20 cellular contexts compared by ENCODE assay signal in genomic region chr6:69391106-69391505, GRCh38.
DNase-seq lines count a peak whose midpoint lies in the region; ATAC-seq and TF ChIP-seq lines count a peak whose summit lies in the region.
"Had no signal": no experiment of that assay in that cellular context is flagged by ENCODE, and none has a peak within 500 bp of the region (broad histone marks: within the 10 kb centered on the region; RNA-seq: fewer than 3 reads in every experiment).

No MANE protein-coding gene starts in this region.

- no peak for DNase-seq in activated CD8-positive, alpha-beta T cell treated with anti-CD3 and anti-CD28 coated beads, Interleukin-2, amount 10 ng/mL, durations not matched to agents 7 days and 5 days
- no peak for DNase-seq in activated CD8-positive, alpha-beta T cell treated with anti-CD3 and anti-CD28 coated beads for 36 hours
- peak; percentile 54 for DNase-seq in astrocyte of the hippocampus (ENCODE audit: low read depth, low spot score)
- peak; percentile 19 for DNase-seq in mesenchymal stem cell
- DNase-seq in AG08396 (ENCODE audit: low spot score): no peak
- DNase-seq in NCI-H2081 (lab: John Stamatoyannopoulos, UW): no peak
- DNase-seq: CD4-positive, alpha-beta memory T cell; DMS153; DMS79; GF-D8; KBM-7 had no signal

- H4K91ac ChIP-seq in mesenchymal stem cell (ENCODE audit: low read length): no peak overlapping the region

- TF ChIP-seq CTCF in activated CD8-positive, alpha-beta T cell treated with anti-CD3 and anti-CD28 coated beads for 36 hours (IDR thresholded peaks at IDR 0.05): no peak

- ATAC-seq in activated CD8-positive, alpha-beta T cell treated with anti-CD3 and anti-CD28 coated beads, Interleukin-2, amount 10 ng/mL, durations not matched to agents 7 days and 5 days: no peak
- no peak for ATAC-seq in activated CD8-positive, alpha-beta T cell treated with anti-CD3 and anti-CD28 coated beads for 36 hours
- ATAC-seq in GM21447 (IDR thresholded peaks at IDR 0.05; ENCODE audit: unreplicated experiment): no peak
- ATAC-seq: A549, HepG2 had no signal

- POLR2A ChIA-PET in activated CD8-positive, alpha-beta T cell treated with anti-CD3 and anti-CD28 coated beads, Interleukin-2, amount 10 ng/mL, durations not matched to agents 7 days and 5 days (lab: Charles Lee): no interaction called here
- POLR2A ChIA-PET in activated CD8-positive, alpha-beta T cell treated with anti-CD3 and anti-CD28 coated beads for 36 hours (lab: Charles Lee): interaction anchor here (0.6 kb wide), 1 partner anchor 622 kb away, joined by 3 read pairs; no protein-coding TSS in a partner anchor

- H3K79me1 ChIP-seq in mesenchymal stem cell (replicated peaks; ENCODE audit: low read length, poor library complexity, severe bottlenecking): no peaks in the 10 kb centered on the region

- H3K36me3 Mint-ChIP-seq in activated CD8-positive, alpha-beta T cell treated with anti-CD3 and anti-CD28 coated beads, Interleukin-2, amount 10 ng/mL, durations not matched to agents 7 days and 5 days (ENCODE audit: low read depth): no peaks in the 10 kb centered on the region
- no peaks in the 10 kb centered on the region for H3K36me3 Mint-ChIP-seq in activated CD8-positive, alpha-beta T cell treated with anti-CD3 and anti-CD28 coated beads for 36 hours (ENCODE audit: low read depth)
- H3K36me3 Mint-ChIP-seq: CD14-positive monocyte; CD4-positive, alpha-beta memory T cell; IgD-negative memory B cell had no signal

- CTCF ChIA-PET in activated CD8-positive, alpha-beta T cell treated with anti-CD3 and anti-CD28 coated beads, Interleukin-2, amount 10 ng/mL, durations not matched to agents 7 days and 5 days (lab: Charles Lee): no interaction called here
- CTCF ChIA-PET in activated CD8-positive, alpha-beta T cell treated with anti-CD3 and anti-CD28 coated beads for 36 hours (lab: Charles Lee): no interaction called here

- H3K9me3 ChIP-seq in mesenchymal stem cell (ENCODE audit: control insufficient read depth, low read length): no peaks in the 10 kb centered on the region
- H3K9me3 ChIP-seq: A549, BLaER1, HAP-1 had no signal

- intact Hi-C loops in activated CD8-positive, alpha-beta T cell treated with anti-CD3 and anti-CD28 coated beads for 36 hours (cut with micrococcal nuclease): no loop called here

- H2BK12ac ChIP-seq in mesenchymal stem cell (ENCODE audit: low read length in 2 of 2): no peak overlapping the region

- H2BK120ac ChIP-seq in mesenchymal stem cell (ENCODE audit: low read depth, low read length): no peak overlapping the region

- no peak overlapping the region for H3K4me3 ChIP-seq in mesenchymal stem cell (ENCODE audit: insufficient read depth in 1 of 2, low read depth in 1 of 2, low read length in 2 of 2)
- H3K4me3 ChIP-seq: A549, BLaER1, HAP-1 had no signal

- H2BK15ac ChIP-seq in mesenchymal stem cell (ENCODE audit: low read depth, poor library complexity, severe bottlenecking): no peak overlapping the region

- WGBS in mesenchymal stem cell: 14% methylated on average over 4 of the region's 6 CpGs

- H3K9me3 Mint-ChIP-seq in activated CD8-positive, alpha-beta T cell treated with anti-CD3 and anti-CD28 coated beads, Interleukin-2, amount 10 ng/mL, durations not matched to agents 7 days and 5 days (ENCODE audit: insufficient read depth): no peaks in the 10 kb centered on the region
- no peaks in the 10 kb centered on the region for H3K9me3 Mint-ChIP-seq in activated CD8-positive, alpha-beta T cell treated with anti-CD3 and anti-CD28 coated beads for 36 hours

- peak overlapping the region in 1 of 2 experiments; percentile 55 for H3K14ac ChIP-seq in mesenchymal stem cell (ENCODE audit: low read length in 2 of 2)

- H2AFZ ChIP-seq in mesenchymal stem cell (ENCODE audit: low read depth, low read length): no peak overlapping the region

- H3K4me1 ChIP-seq in mesenchymal stem cell (ENCODE audit: control insufficient read depth, insufficient read depth, low read depth, low read length): peaks cover 2% of the 10 kb centered on the region
- H3K4me1 ChIP-seq: A549, HAP-1 had no signal

- no peak overlapping the region for H3K23ac ChIP-seq in mesenchymal stem cell (ENCODE audit: low read length in 2 of 2)

- no peak overlapping the region for H3K27ac ChIP-seq in mesenchymal stem cell (ENCODE audit: low read length, poor library complexity, severe bottlenecking)
- H3K27ac ChIP-seq: 22Rv1, A549, BLaER1, HL-60 had no signal

- H3K4ac ChIP-seq in mesenchymal stem cell (ENCODE audit: low read depth in 1 of 2, low read length in 2 of 2): no peak overlapping the region

- H3K4me2 ChIP-seq in mesenchymal stem cell (ENCODE audit: low read length, poor library complexity, severe bottlenecking): no peak overlapping the region
- H3K4me2 ChIP-seq: A549, BLaER1 had no signal

- peaks cover 7% of the 10 kb centered on the region for H3K4me1 Mint-ChIP-seq in activated CD8-positive, alpha-beta T cell treated with anti-CD3 and anti-CD28 coated beads, Interleukin-2, amount 10 ng/mL, durations not matched to agents 7 days and 5 days (ENCODE audit: low read depth)
- no peaks in the 10 kb centered on the region for H3K4me1 Mint-ChIP-seq in activated CD8-positive, alpha-beta T cell treated with anti-CD3 and anti-CD28 coated beads for 36 hours (ENCODE audit: low read depth)
- H3K4me1 Mint-ChIP-seq: CD14-positive monocyte, IgD-negative memory B cell had no signal

- H4K8ac ChIP-seq in mesenchymal stem cell (ENCODE audit: low read length): no peak overlapping the region

- no peaks in the 10 kb centered on the region for H3K27me3 ChIP-seq in mesenchymal stem cell (ENCODE audit: control insufficient read depth in 1 of 2, insufficient read depth in 1 of 2, low read length in 2 of 2)
- H3K27me3 ChIP-seq: BLaER1 had no signal

- no peak overlapping the region for H2BK5ac ChIP-seq in mesenchymal stem cell (ENCODE audit: low read depth, low read length, poor library complexity, severe bottlenecking)

- no peaks in the 10 kb centered on the region for H3K36me3 ChIP-seq in mesenchymal stem cell (ENCODE audit: control insufficient read depth in 1 of 2, insufficient read depth in 2 of 2, low read depth in 1 of 2, low read length in 2 of 2)
- H3K36me3 ChIP-seq: BLaER1, HAP-1 had no signal

- no peaks in the 10 kb centered on the region for H3K27me3 Mint-ChIP-seq in activated CD8-positive, alpha-beta T cell treated with anti-CD3 and anti-CD28 coated beads, Interleukin-2, amount 10 ng/mL, durations not matched to agents 7 days and 5 days (ENCODE audit: low read depth)
- H3K27me3 Mint-ChIP-seq in activated CD8-positive, alpha-beta T cell treated with anti-CD3 and anti-CD28 coated beads for 36 hours: no peaks in the 10 kb centered on the region
- H3K27me3 Mint-ChIP-seq: CD4-positive, alpha-beta memory T cell; IgD-negative memory B cell had no signal

- peak overlapping the region in 1 of 2 experiments; percentile 48 for H3K18ac ChIP-seq in mesenchymal stem cell (ENCODE audit: low read depth in 1 of 2, low read length in 2 of 2)

- H2AK5ac ChIP-seq in mesenchymal stem cell (ENCODE audit: low read length, severe bottlenecking): no peak overlapping the region

- no peak overlapping the region for H3K4me3 Mint-ChIP-seq in activated CD8-positive, alpha-beta T cell treated with anti-CD3 and anti-CD28 coated beads, Interleukin-2, amount 10 ng/mL, durations not matched to agents 7 days and 5 days
- H3K4me3 Mint-ChIP-seq in activated CD8-positive, alpha-beta T cell treated with anti-CD3 and anti-CD28 coated beads for 36 hours: no peak overlapping the region
- H3K4me3 Mint-ChIP-seq: CD14-positive monocyte; CD4-positive, alpha-beta memory T cell; IgD-negative memory B cell had no signal

- H3K9ac ChIP-seq in mesenchymal stem cell (ENCODE audit: low read length): no peak overlapping the region
- H3K9ac ChIP-seq: BLaER1 had no signal

- peak overlapping the region; percentile 12 for H3K27ac Mint-ChIP-seq in activated CD8-positive, alpha-beta T cell treated with anti-CD3 and anti-CD28 coated beads, Interleukin-2, amount 10 ng/mL, durations not matched to agents 7 days and 5 days
- H3K27ac Mint-ChIP-seq in activated CD8-positive, alpha-beta T cell treated with anti-CD3 and anti-CD28 coated beads for 36 hours: no peak overlapping the region
- H3K27ac Mint-ChIP-seq: CD4-positive, alpha-beta memory T cell; IgD-negative memory B cell had no signal

Comparison
In these comparisons a context has a peak if more than half of its experiments do, and no peak if none do; other contexts are left out.
1. DNase-seq: peak in astrocyte of the hippocampus (single experiment) and mesenchymal stem cell (single experiment); none in activated CD8-positive, alpha-beta T cell treated with anti-CD3 and anti-CD28 coated beads, Interleukin-2, amount 10 ng/mL, durations not matched to agents 7 days and 5 days (single experiment), activated CD8-positive, alpha-beta T cell treated with anti-CD3 and anti-CD28 coated beads for 36 hours (single experiment), AG08396 (single experiment) and NCI-H2081 (0 of 2).